ENCODE assay signal across 1 cellular context in genomic region chr12:49893753-49894752, GRCh38.
TF ChIP-seq lines count a peak whose summit lies in the region.

No MANE protein-coding gene starts in this region.

TF ChIP-seq in H1, 55 proteins besides CTCF, POLR2A, EP300 and RAD21:
- TF ChIP-seq JUND (IDR thresholded peaks at IDR 0.05; ENCODE audit: low read length) (0 out of 2 replicates have a peak, but pooled peaks have one; percentile 16), BCL11A (IDR thresholded peaks at IDR 0.05; ENCODE audit: low read depth in 2 of 2, low read length in 2 of 2) (no peak), SIN3A (conservative IDR thresholded peaks at IDR 0.05 in 1 of 2, IDR thresholded peaks at IDR 0.05 in 1 of 2; ENCODE audit: low read depth in 1 of 2, low read length in 2 of 2) (no peak), CREB1 (IDR thresholded peaks at IDR 0.05) (no peak)
